Comparison of ENCODE assay signal across 8 cellular contexts in genomic region chr17:42322382-42323267, GRCh38. TPM values are rescaled to one million over a fixed set of nuclear protein-coding genes. Genes with fewer than 3 reads are reported as not detected.
DNase-seq lines count a peak whose midpoint lies in the region; ATAC-seq and TF ChIP-seq lines count a peak whose summit lies in the region.

No MANE protein-coding gene starts in this region.

- CTCF ChIA-PET in CD8-positive, alpha-beta memory T cell (lab: Charles Lee), result interaction anchor here (0.6 to 20.8 kb wide), 19 partner anchors 8 to 208 kb away, joined by 3 to 373 read pairs (median 4); partner anchors contain the start of genes CAVIN1 and STAT3
- CTCF ChIA-PET in SK-N-SH (lab: Yijun Ruan, JAX), result interaction anchor here (0.6 to 26.2 kb wide), 43 partner anchors 8 to 297 kb away, joined by 3 to 683 read pairs (median 4); no protein-coding TSS in a partner anchor

- 31% methylated on average over 7 of the region's 10 CpGs for WGBS in SK-N-SH (ENCODE audit: low lambda C conversion rate)
- 40 to 50% methylated on average over 10 of the region's 10 CpGs for WGBS in thyroid gland, 2 donors

- no peak overlapping the region for H3K9ac ChIP-seq in SK-N-SH
- H3K9ac ChIP-seq in parathyroid adenoma, result no peak overlapping the region

- no peak overlapping the region for H3K4me3 Mint-ChIP-seq in CD8-positive, alpha-beta memory T cell

- POLR2A ChIA-PET in CD8-positive, alpha-beta memory T cell (lab: Charles Lee), result interaction anchor here (0.5 to 0.6 kb wide), 3 partner anchors 20 to 74 kb away, joined by 3 to 4 read pairs (median 4); no protein-coding TSS in a partner anchor
- POLR2A ChIA-PET in SK-N-SH (lab: Yijun Ruan, JAX), result interaction anchor here (1.5 kb wide), 1 partner anchor 83 kb away, joined by 5 read pairs; no protein-coding TSS in a partner anchor

- H4K20me1 ChIP-seq in SK-N-SH (ENCODE audit: insufficient read depth), result no peaks in the 10 kb centered on the region

- TF ChIP-seq RAD21 in SK-N-SH (IDR thresholded peaks at IDR 0.05; ENCODE audit: low read length), result peak; percentile 99

- H2AFZ ChIP-seq in SK-N-SH (ENCODE audit: low read depth), result no peak overlapping the region
- H2AFZ ChIP-seq in parathyroid adenoma, result peak overlapping the region; percentile 29

- no peaks in the 10 kb centered on the region for H3K27me3 ChIP-seq in CD8-positive, alpha-beta memory T cell (ENCODE audit: insufficient read depth, low read length, poor library complexity, severe bottlenecking)
- H3K27me3 ChIP-seq in SK-N-SH (ENCODE audit: insufficient read depth) (no peaks in the 10 kb centered on the region), parathyroid adenoma (ENCODE audit: control insufficient read depth, insufficient read depth, low read length) (no peaks in the 10 kb centered on the region), thyroid gland (no peaks in the 10 kb centered on the region)

- no peaks in the 10 kb centered on the region for H3K27me3 Mint-ChIP-seq in CD8-positive, alpha-beta memory T cell

- H3K27ac Mint-ChIP-seq in CD8-positive, alpha-beta memory T cell, result peak overlapping the region; percentile 22 to 96 (median 69)

- peaks cover 14% of the 10 kb centered on the region for H3K79me2 ChIP-seq in SK-N-SH (ENCODE audit: insufficient read depth)
- H3K79me2 ChIP-seq in parathyroid adenoma, result peaks cover 7% of the 10 kb centered on the region

- H3K9me3 Mint-ChIP-seq in CD8-positive, alpha-beta memory T cell, result no peaks in the 10 kb centered on the region

- H3K4me3 ChIP-seq in CD8-positive, alpha-beta memory T cell (ENCODE audit: low read length), result no peak overlapping the region
- H3K4me3 ChIP-seq in SK-N-SH (ENCODE audit: low read depth in 2 of 2, low read length in 1 of 2) (no peak overlapping the region; a peak in 1 of 4 replicates), parathyroid adenoma (ENCODE audit: low read depth, low read length) (no peak overlapping the region), thyroid gland (replicated peaks in 1 of 3) (no peak overlapping the region)

- no peak overlapping the region for H3K27ac ChIP-seq in CD8-positive, alpha-beta memory T cell (ENCODE audit: low read depth, low read length)
- H3K27ac ChIP-seq in SK-N-SH (ENCODE audit: low read depth in 2 of 2, low read length in 1 of 2) (no peak overlapping the region), parathyroid adenoma (peak overlapping the region; percentile 20), thyroid gland (peak overlapping the region in 1 of 3 donors; percentile 12)

- TF ChIP-seq POLR2A in thyroid gland (IDR thresholded peaks at IDR 0.05), result no peak

- peaks cover 26% of the 10 kb centered on the region for H3K4me1 ChIP-seq in CD8-positive, alpha-beta memory T cell (ENCODE audit: insufficient read depth, low read length)
- peaks cover 6 to 27% of the 10 kb centered on the region in 2 experiments; a peak in 3 of 4 replicates for H3K4me1 ChIP-seq in SK-N-SH (ENCODE audit: control insufficient read depth in 1 of 2, insufficient read depth in 2 of 2, low read depth in 1 of 2, low read length in 1 of 2)
- no peaks in the 10 kb centered on the region for H3K4me1 ChIP-seq in parathyroid adenoma
- no peaks in the 10 kb centered on the region for H3K4me1 ChIP-seq in thyroid gland

- peaks cover 18% of the 10 kb centered on the region for H3F3A ChIP-seq in SK-N-SH (replicated peaks; ENCODE audit: insufficient read depth)

- peaks cover 26% of the 10 kb centered on the region for H3K36me3 ChIP-seq in CD8-positive, alpha-beta memory T cell (ENCODE audit: insufficient read depth, low read length)
- peaks cover 29 to 52% of the 10 kb centered on the region in 2 experiments for H3K36me3 ChIP-seq in SK-N-SH (replicated peaks in 1 of 2; ENCODE audit: control insufficient read depth in 1 of 2, insufficient read depth in 2 of 2, low read length in 1 of 2)
- no peaks in the 10 kb centered on the region for H3K36me3 ChIP-seq in parathyroid adenoma (ENCODE audit: control insufficient read depth, insufficient read depth, low read length)
- peaks cover 43 to 76% of the 10 kb centered on the region in 2 donors for H3K36me3 ChIP-seq in thyroid gland

- DNase-seq in CD8-positive, alpha-beta memory T cell, result peak; percentile 87 to 96 (median 92)
- DNase-seq in NCI-H1105 treated with DMSO at 0.1 percent for 48 hours (lab: John Stamatoyannopoulos, UW) (peak; percentile 83), SK-N-SH (peak; percentile 90), globus pallidus (ENCODE audit: low spot score) (peak; percentile 89), thyroid gland (peak; percentile 96 to 97)
- DNase-seq in activated naive CD4-positive, alpha-beta T cell treated with Interleukin-2 at 50 U/mL for 16 hours, result peak; percentile 94

- intact Hi-C loops in thyroid gland (cut with DNase I), result loop anchor here (2.0 to 5.0 kb wide), 2 partner anchors 82 to 205 kb away; no protein-coding TSS in a partner anchor

- H3K4me2 ChIP-seq in SK-N-SH, result no peak overlapping the region
- no peak overlapping the region for H3K4me2 ChIP-seq in parathyroid adenoma (ENCODE audit: low read length)

- ATAC-seq in GM21825 (IDR thresholded peaks at IDR 0.05; ENCODE audit: unreplicated experiment), result peak; percentile 67

- no peak for TF ChIP-seq EP300 in SK-N-SH (IDR thresholded peaks at IDR 0.05; ENCODE audit: borderline replicate concordance in 1 of 2, low read depth in 1 of 2, low read length in 1 of 2)

- no peaks in the 10 kb centered on the region for H3K9me3 ChIP-seq in CD8-positive, alpha-beta memory T cell (ENCODE audit: low read length)
- H3K9me3 ChIP-seq in SK-N-SH (no peaks in the 10 kb centered on the region), parathyroid adenoma (ENCODE audit: control insufficient read depth, low read length) (no peaks in the 10 kb centered on the region), thyroid gland (no peaks in the 10 kb centered on the region)

- H3K4me1 Mint-ChIP-seq in CD8-positive, alpha-beta memory T cell, result peaks cover 25 to 31% (median 26%) of the 10 kb centered on the region in 3 donors

- H3K9me2 ChIP-seq in SK-N-SH, result no peaks in the 10 kb centered on the region

- peaks cover 0 to 77% (median 11%) of the 10 kb centered on the region in 3 donors for H3K36me3 Mint-ChIP-seq in CD8-positive, alpha-beta memory T cell

- TF ChIP-seq CTCF in SK-N-SH (IDR thresholded peaks at IDR 0.05) (peak; percentile 99), parathyroid adenoma (IDR thresholded peaks at IDR 0.05) (peak; percentile 99), thyroid gland (IDR thresholded peaks at IDR 0.05) (peak; percentile 96 to 100 (median 98))

TF ChIP-seq in SK-N-SH, 30 proteins besides CTCF, POLR2A, EP300 and RAD21:
- TF ChIP-seq SMC3 (IDR thresholded peaks at IDR 0.05; ENCODE audit: low read depth, low read length), result peak; percentile 100
- 0 out of 2 replicates have a peak, but pooled peaks have one; percentile 20 for TF ChIP-seq MAX (IDR thresholded peaks at IDR 0.05; ENCODE audit: low read depth)
- peak; percentile 32; the same call in 1 of the 2 replicates for TF ChIP-seq NRF1 (IDR thresholded peaks at IDR 0.05; ENCODE audit: low read depth, low read length)
- no peak for TF ChIP-seq EZH2phosphoT487 (IDR thresholded peaks at IDR 0.05; ENCODE audit: borderline replicate concordance, low read depth)
- TF ChIP-seq RFX5 (IDR thresholded peaks at IDR 0.05; ENCODE audit: low read length), result 0 out of 2 replicates have a peak, but pooled peaks have one; percentile 19
- TF ChIP-seq CHD2 (IDR thresholded peaks at IDR 0.05; ENCODE audit: low read length, partially characterized antibody), result peak; percentile 34

RNA-seq across cellular contexts. Expression of gene STAT5A, which starts 34.3 kb away (rescaled TPM):
- total RNA-seq in CD8-positive, alpha-beta memory T cell, result 100 to 1,000 TPM; 259 to 263 TPM
- polyA plus RNA-seq in CD8-positive, alpha-beta memory T cell, result 90.3 TPM
- polyA plus RNA-seq in SK-N-SH (2012; rRNA removed), result 1.4 and 2.3 TPM in 2 replicates
- polyA plus RNA-seq in SK-N-SH (2012; cell fraction: cytosol; rRNA removed), result 0.85 and 1.7 TPM in 2 replicates
- 5.1 and 5.8 TPM in 2 replicates for polyA plus RNA-seq in SK-N-SH (2012; cell fraction: nucleus; rRNA removed)
- total RNA-seq in thyroid gland, result 10 to 100 TPM; 31.9 to 46.1 (median 34.0) TPM

RNA-seq across cellular contexts. Expression of gene STAT5B, which starts 46.4 kb away (rescaled TPM):
- total RNA-seq in CD8-positive, alpha-beta memory T cell, result 100 to 1,000 TPM; 124 to 132 TPM
- polyA plus RNA-seq in CD8-positive, alpha-beta memory T cell, result 108 TPM
- 23.6 and 27.7 TPM in 2 replicates for polyA plus RNA-seq in SK-N-SH (2012; rRNA removed)
- polyA plus RNA-seq in SK-N-SH (2012; cell fraction: cytosol; rRNA removed), result 12.5 and 15.6 TPM in 2 replicates
- polyA plus RNA-seq in SK-N-SH (2012; cell fraction: nucleus; rRNA removed), result 64.3 and 77.5 TPM in 2 replicates
- total RNA-seq in thyroid gland, result 10 to 100 TPM; 57.6 to 72.6 (median 63.3) TPM

Comparison
In these comparisons a context has a peak if more than half of its experiments do, and no peak if none do; other contexts are left out.
1. RNA of gene STAT5A, which starts 34.3 kb away (total RNA-seq): 259 to 263 TPM in CD8-positive, alpha-beta memory T cell; 31.9 to 46.1 TPM in thyroid gland; every median in the first group is over 4 times any median in the second.
2. Peak in every context shown above with its lines, with median percentiles within 50 percentile points of each other: DNase-seq and CTCF ChIP-seq.